In the genomic region with DNA sequence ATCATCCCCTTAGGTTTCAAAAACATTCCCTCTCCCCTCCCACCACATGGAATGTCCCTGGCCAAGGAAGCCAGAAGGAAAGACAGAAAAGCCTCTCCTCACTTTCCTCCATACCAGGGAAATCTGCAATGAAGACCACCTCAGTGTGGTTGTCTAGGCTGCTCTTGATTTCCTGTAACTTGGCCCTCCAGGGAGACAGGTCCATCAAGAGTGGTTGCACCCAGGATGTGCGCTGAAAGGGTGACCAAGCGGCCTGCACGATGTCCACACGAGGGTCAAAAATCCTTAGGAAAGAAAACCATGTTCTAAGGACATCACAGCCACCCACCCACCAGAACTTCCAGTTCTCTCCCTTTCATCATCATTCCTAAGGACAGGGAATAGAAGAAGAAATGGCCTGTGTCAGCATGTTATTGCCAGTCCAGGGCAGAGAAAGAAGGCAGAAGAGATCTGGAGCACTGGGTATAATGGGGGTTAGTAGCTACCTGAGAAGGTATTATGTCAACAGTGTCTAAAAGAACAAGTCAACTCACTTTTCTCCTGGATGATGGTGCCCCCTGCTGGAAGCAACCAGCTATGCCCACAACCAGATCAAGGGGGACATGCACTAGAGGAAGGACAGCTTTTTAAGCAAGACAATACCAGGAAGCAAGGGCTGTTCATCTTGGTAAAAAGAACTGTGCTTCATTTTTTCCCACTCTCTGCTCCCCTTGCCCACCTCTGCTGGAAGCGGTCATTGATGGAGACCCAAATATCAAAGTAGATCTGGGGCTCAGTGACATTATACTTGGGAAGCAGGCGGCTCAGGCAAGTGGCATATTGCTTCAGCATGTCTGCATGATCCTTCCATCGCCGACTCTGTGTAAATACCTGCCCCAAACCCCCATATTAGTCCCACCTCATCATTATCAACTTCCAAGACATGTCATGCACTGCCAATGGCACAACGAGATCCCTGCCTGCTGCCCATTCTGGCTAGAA, we compare ENCODE assay signal across 1 cellular context.
TF ChIP-seq lines count a peak whose summit lies in the region.

No MANE protein-coding gene starts in this region.

TF ChIP-seq in endothelial cell of umbilical vein, 7 proteins besides CTCF, POLR2A, EP300 and RAD21:
- TF ChIP-seq, protein P1, sequence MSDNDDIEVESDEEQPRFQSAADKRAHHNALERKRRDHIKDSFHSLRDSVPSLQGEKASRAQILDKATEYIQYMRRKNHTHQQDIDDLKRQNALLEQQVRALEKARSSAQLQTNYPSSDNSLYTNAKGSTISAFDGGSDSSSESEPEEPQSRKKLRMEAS (IDR thresholded peaks at IDR 0.05; ENCODE audit: insufficient read depth, insufficient read length), result no peak
- TF ChIP-seq GATA2 (IDR thresholded peaks at IDR 0.05; ENCODE audit: insufficient read depth, insufficient read length, low read depth, low read length) (no peak), EZH2 (IDR thresholded peaks at IDR 0.05; ENCODE audit: borderline replicate concordance, low read depth, low read length, severe bottlenecking) (no peak), FOS (IDR thresholded peaks at IDR 0.05; ENCODE audit: borderline replicate concordance, insufficient read depth, low read length) (no peak), MYC (IDR thresholded peaks at IDR 0.05; ENCODE audit: low read depth, low read length) (no peak), POLR2AphosphoS5 (IDR thresholded peaks at IDR 0.05; ENCODE audit: insufficient read depth, low read depth, low read length) (no peak), JUN (IDR thresholded peaks at IDR 0.05; ENCODE audit: borderline replicate concordance, insufficient read depth, insufficient read length, low read depth) (no peak)
TF ChIP-seq in endothelial cell of umbilical vein: peak in this region for 0.
